1 cellular context compared by ENCODE assay signal in genomic region chr17:75404223-75404738, GRCh38.
TF ChIP-seq lines count a peak whose summit lies in the region.

No MANE protein-coding gene starts in this region.

TF ChIP-seq in HepG2, 621 proteins besides CTCF, POLR2A, EP300 and RAD21 (continued from another document and continues in another):
- TF ChIP-seq HNF4G (IDR thresholded peaks at IDR 0.05; ENCODE audit: borderline replicate concordance, low read depth, low read length) (no peak), HNF4G (CRISPR knock-in tag; IDR thresholded peaks at IDR 0.05; ENCODE audit: borderline replicate concordance, low read depth) (0 out of 2 replicates have a peak, but pooled peaks have one; percentile 55), ZMAT5 (CRISPR knock-in tag; IDR thresholded peaks at IDR 0.05; ENCODE audit: borderline replicate concordance, low read depth) (no peak), TARDBP (CRISPR knock-in tag; IDR thresholded peaks at IDR 0.05) (0 out of 2 replicates have a peak, but pooled peaks have one; percentile 12), ZNF773 (CRISPR knock-in tag; IDR thresholded peaks at IDR 0.05; ENCODE audit: borderline replicate concordance) (0 out of 2 replicates have a peak, but pooled peaks have one; percentile 23), ZNF317 (CRISPR knock-in tag; IDR thresholded peaks at IDR 0.05) (0 out of 2 replicates have a peak, but pooled peaks have one; percentile 12), HNF4A (CRISPR knock-in tag; IDR thresholded peaks at IDR 0.05) (0 out of 2 replicates have a peak, but pooled peaks have one; percentile 22), ASH2L (IDR thresholded peaks at IDR 0.05; ENCODE audit: insufficient read length, low read depth, low read length) (peak; percentile 3), KMT2A (CRISPR knock-in tag; IDR thresholded peaks at IDR 0.05) (peak; percentile 66; the same call in 1 of the 2 replicates), KDM2A (CRISPR knock-in tag; IDR thresholded peaks at IDR 0.05; ENCODE audit: borderline replicate concordance, low read depth) (peak; percentile 65), BRF2 (CRISPR knock-in tag; IDR thresholded peaks at IDR 0.05) (no peak), NCOA1 (CRISPR knock-in tag; IDR thresholded peaks at IDR 0.05) (no peak), ZNF292 (CRISPR knock-in tag; IDR thresholded peaks at IDR 0.05; ENCODE audit: borderline replicate concordance, low read depth) (no peak), MLLT10 (CRISPR knock-in tag; IDR thresholded peaks at IDR 0.05) (no peak), ZNF614 (CRISPR knock-in tag; IDR thresholded peaks at IDR 0.05; ENCODE audit: borderline replicate concordance) (no peak), ZBTB10 (CRISPR knock-in tag; IDR thresholded peaks at IDR 0.05; ENCODE audit: borderline replicate concordance) (no peak), ZNF574 (CRISPR knock-in tag; IDR thresholded peaks at IDR 0.05) (peak; percentile 65), TEAD3 (CRISPR knock-in tag; optimal IDR thresholded peaks at IDR 0.05; ENCODE audit: borderline replicate concordance) (peak; percentile 49), CREB3 (CRISPR knock-in tag; IDR thresholded peaks at IDR 0.05) (peak; percentile 63; the same call in 1 of the 2 replicates), ZIK1 (CRISPR knock-in tag; IDR thresholded peaks at IDR 0.05; ENCODE audit: borderline replicate concordance, low read depth) (no peak), ZNF781 (CRISPR knock-in tag; IDR thresholded peaks at IDR 0.05; ENCODE audit: borderline replicate concordance, not compliant biosample characterization) (peak; percentile 20), SMC3 (IDR thresholded peaks at IDR 0.05; ENCODE audit: low read length) (peak; percentile 91), PAXIP1 (CRISPR knock-in tag; conservative IDR thresholded peaks at IDR 0.05) (no peak), MAFK (conservative IDR thresholded peaks at IDR 0.05 in 1 of 2, IDR thresholded peaks at IDR 0.05 in 1 of 2; ENCODE audit: low read length in 2 of 2) (no peak), ZBED4 (CRISPR knock-in tag; IDR thresholded peaks at IDR 0.05; ENCODE audit: borderline replicate concordance) (0 out of 2 replicates have a peak, but pooled peaks have one; percentile 35), HIC2 (CRISPR knock-in tag; IDR thresholded peaks at IDR 0.05; ENCODE audit: low read depth) (no peak), ZNF691 (CRISPR knock-in tag; IDR thresholded peaks at IDR 0.05; ENCODE audit: borderline replicate concordance, low read depth) (peak; percentile 79; the same call in 1 of the 2 replicates), LRRFIP1 (CRISPR knock-in tag; conservative IDR thresholded peaks at IDR 0.05) (no peak), SIN3A (IDR thresholded peaks at IDR 0.05; ENCODE audit: borderline replicate concordance, low read depth, low read length) (peak; percentile 73; the same call in 1 of the 2 replicates), JARID2 (CRISPR knock-in tag; IDR thresholded peaks at IDR 0.05; ENCODE audit: insufficient replicate concordance) (peak; percentile 55), ZNF20 (CRISPR knock-in tag; IDR thresholded peaks at IDR 0.05) (no peak), ZBTB20 (CRISPR knock-in tag; IDR thresholded peaks at IDR 0.05; ENCODE audit: borderline replicate concordance, low read depth) (0 out of 2 replicates have a peak, but pooled peaks have one; percentile 16)
